ENCODE assay signal across 8 cellular contexts in the genomic region with DNA sequence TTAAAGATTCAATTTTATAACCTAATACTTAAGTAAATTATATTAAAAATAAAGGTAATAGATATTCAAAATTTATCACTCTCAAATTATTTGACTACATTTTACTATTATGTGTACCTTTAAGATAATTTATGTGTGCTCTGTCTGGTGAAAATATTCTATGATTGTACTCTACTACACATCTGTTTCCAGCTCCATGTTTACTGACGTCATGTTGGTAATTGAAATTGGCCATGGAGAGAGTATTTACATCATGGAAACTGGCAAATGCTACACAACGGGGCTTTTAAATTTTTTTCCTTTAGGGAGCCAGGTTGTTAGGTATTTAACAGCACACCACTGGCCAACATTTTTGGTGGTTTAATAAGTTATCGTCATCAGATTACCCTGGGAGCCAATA.
"Had no signal": no experiment of that assay in that cellular context is flagged by ENCODE, and none has a peak within 500 bp of the region (broad histone marks: within the 10 kb centered on the region; RNA-seq: fewer than 3 reads in every experiment).

No MANE protein-coding gene starts in this region.

- H3K4me3 ChIP-seq: GM12878 had no signal

- ATAC-seq: GM12878 had no signal

- FAIRE-seq: G401.6, GM12878, GM12891, GM12892, GM18507, GM19239 had no signal

- DNase-seq: GDM1, GF-D8 had no signal
